Comparison of ENCODE assay signal across 9 cellular contexts in the genomic region with DNA sequence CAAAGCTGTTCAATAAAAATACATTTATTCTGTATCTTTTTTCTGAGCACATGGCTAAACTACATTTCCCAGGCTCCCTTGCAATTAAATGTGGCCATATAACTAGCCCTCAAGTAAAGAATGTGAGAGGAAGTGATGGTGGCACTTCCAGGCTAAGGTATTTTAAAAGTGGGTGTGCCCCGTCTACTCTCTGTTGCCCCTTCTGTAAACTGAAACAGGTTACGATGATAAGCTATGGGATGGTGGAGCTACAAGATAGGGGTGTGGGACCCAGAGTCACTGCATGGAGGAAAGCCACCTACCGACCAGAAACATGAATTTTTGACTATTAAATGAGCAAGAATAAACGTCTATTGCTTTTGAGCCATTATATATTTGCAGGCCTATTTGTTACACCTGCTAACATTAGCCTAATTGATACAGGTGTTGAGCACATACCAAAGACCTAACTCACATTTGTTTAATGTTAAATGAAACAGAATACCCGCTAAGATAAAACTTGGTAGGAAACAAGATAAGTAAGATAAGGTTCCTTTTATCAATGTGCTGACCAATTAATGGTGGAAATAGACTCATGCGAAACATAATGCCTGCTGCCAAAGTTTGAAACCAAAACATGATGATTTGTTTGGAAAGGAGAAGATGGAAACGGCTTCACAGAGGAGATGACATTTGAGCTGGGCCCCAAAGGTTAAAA. TPM values are rescaled to one million over a fixed set of nuclear protein-coding genes. Genes with fewer than 3 reads are reported as not detected.
DNase-seq lines count a peak whose midpoint lies in the region; ATAC-seq and TF ChIP-seq lines count a peak whose summit lies in the region.
"Had no signal": no experiment of that assay in that cellular context is flagged by ENCODE, and none has a peak within 500 bp of the region (broad histone marks: within the 10 kb centered on the region; RNA-seq: fewer than 3 reads in every experiment).

No MANE protein-coding gene starts in this region.

- peaks cover 52% of the 10 kb centered on the region for H3K36me3 Mint-ChIP-seq in activated naive CD8-positive, alpha-beta T cell treated with anti-CD3 and anti-CD28 coated beads, Interleukin-2, amount 50 U/mL, for 24 hours (ENCODE audit: low read depth)
- H3K36me3 Mint-ChIP-seq in naive thymus-derived CD8-positive, alpha-beta T cell: peaks cover 0 to 6% (median 2%) of the 10 kb centered on the region in 3 donors

- POLR2A ChIA-PET in naive thymus-derived CD8-positive, alpha-beta T cell (lab: Charles Lee): interaction anchor here (1.2 to 1.5 kb wide), 2 partner anchors 11 to 121 kb away, joined by 3 read pairs; no protein-coding TSS in a partner anchor

- H2AFZ ChIP-seq in Karpas-422 (ENCODE audit: low read length): no peak overlapping the region

- peaks cover 6% of the 10 kb centered on the region; the same call in 1 of the 2 replicates for H4K20me1 ChIP-seq in Karpas-422 (ENCODE audit: insufficient read depth, low read depth, low read length)

- H3K4me1 Mint-ChIP-seq in activated naive CD8-positive, alpha-beta T cell treated with anti-CD3 and anti-CD28 coated beads, Interleukin-2, amount 50 U/mL, for 24 hours: peaks cover 72% of the 10 kb centered on the region
- peaks cover 53 to 82% (median 73%) of the 10 kb centered on the region in 4 donors for H3K4me1 Mint-ChIP-seq in naive thymus-derived CD8-positive, alpha-beta T cell

- peak overlapping the region; percentile 97 for H3K4me3 ChIP-seq in Karpas-422 (ENCODE audit: low read length)

- H3K27ac Mint-ChIP-seq in activated naive CD8-positive, alpha-beta T cell treated with anti-CD3 and anti-CD28 coated beads, Interleukin-2, amount 50 U/mL, for 24 hours: peak overlapping the region; percentile 98
- peak overlapping the region; percentile 46 to 97 (median 74) for H3K27ac Mint-ChIP-seq in naive thymus-derived CD8-positive, alpha-beta T cell

- peak overlapping the region; percentile 80 for H3K27ac ChIP-seq in Karpas-422 (ENCODE audit: low read length)

- H3K9me3 ChIP-seq in Karpas-422 (ENCODE audit: low read length): no peaks in the 10 kb centered on the region

- no peak overlapping the region for H3K9ac ChIP-seq in Karpas-422 (ENCODE audit: low read length)

- H3K27me3 Mint-ChIP-seq in activated naive CD8-positive, alpha-beta T cell treated with anti-CD3 and anti-CD28 coated beads, Interleukin-2, amount 50 U/mL, for 24 hours: no peaks in the 10 kb centered on the region
- no peaks in the 10 kb centered on the region for H3K27me3 Mint-ChIP-seq in naive thymus-derived CD8-positive, alpha-beta T cell

- no peaks in the 10 kb centered on the region for H3K27me3 ChIP-seq in Karpas-422 (ENCODE audit: low read length)

- H3K4me2 ChIP-seq in Karpas-422 (ENCODE audit: low read depth, low read length, poor library complexity, severe bottlenecking): peak overlapping the region; percentile 75

- H3K36me3 ChIP-seq in Karpas-422 (ENCODE audit: insufficient read depth, low read length): no peaks in the 10 kb centered on the region

- H3K4me3 Mint-ChIP-seq in activated naive CD8-positive, alpha-beta T cell treated with anti-CD3 and anti-CD28 coated beads, Interleukin-2, amount 50 U/mL, for 24 hours: peak overlapping the region; percentile 98
- H3K4me3 Mint-ChIP-seq in naive thymus-derived CD8-positive, alpha-beta T cell: peak overlapping the region; percentile 86 to 100 (median 97)

- H3K9me2 ChIP-seq in Karpas-422 (replicated peaks; ENCODE audit: insufficient read depth, low read length): no peaks in the 10 kb centered on the region

- H3K9me3 Mint-ChIP-seq in activated naive CD8-positive, alpha-beta T cell treated with anti-CD3 and anti-CD28 coated beads, Interleukin-2, amount 50 U/mL, for 24 hours: no peaks in the 10 kb centered on the region
- no peaks in the 10 kb centered on the region for H3K9me3 Mint-ChIP-seq in naive thymus-derived CD8-positive, alpha-beta T cell

- H3K4me1 ChIP-seq in Karpas-422 (ENCODE audit: low read length): peaks cover 75% of the 10 kb centered on the region

- peaks cover 73% of the 10 kb centered on the region for H3K79me2 ChIP-seq in Karpas-422 (ENCODE audit: low read length)

- DNase-seq in CMK (ENCODE audit: low read depth): peak; percentile 30
- DNase-seq in Karpas-422: peak; percentile 63
- DNase-seq in activated naive CD8-positive, alpha-beta T cell treated with anti-CD3 and anti-CD28 coated beads, Interleukin-2, amount 50 U/mL, for 24 hours: no peak
- peak in 3 of 10 donors; percentile 30 to 34 (median 31) for DNase-seq in naive thymus-derived CD8-positive, alpha-beta T cell
- DNase-seq in GOT3 (lab: John Stamatoyannopoulos, UW): no peak
- DNase-seq in NCI-H2196 (lab: John Stamatoyannopoulos, UW; ENCODE audit: unreplicated experiment): no peak
- DNase-seq: activated CD4-positive, CD25-positive, alpha-beta regulatory T cell treated with anti-CD3 and anti-CD28 coated beads, Interleukin-2, amount 50 U/mL, for 72 hours had no signal

- ATAC-seq in activated naive CD8-positive, alpha-beta T cell treated with anti-CD3 and anti-CD28 coated beads, Interleukin-2, amount 50 U/mL, for 24 hours: no peak
- ATAC-seq in naive thymus-derived CD8-positive, alpha-beta T cell: no peak
- ATAC-seq in SK-N-SH treated with all-trans-retinoic acid at 6 μM for 48 hours (no peak), HG03342 (IDR thresholded peaks at IDR 0.05; ENCODE audit: unreplicated experiment) (no peak)

TF ChIP-seq in SK-N-SH treated with all-trans-retinoic acid at 6 μM for 48 hours, 23 proteins besides CTCF, POLR2A, EP300 and RAD21 (continues in another document):
- TF ChIP-seq OSR1 (CRISPR knock-in tag; IDR thresholded peaks at IDR 0.05) (no peak), ZNF8 (CRISPR knock-in tag; IDR thresholded peaks at IDR 0.05) (no peak), RARB (CRISPR knock-in tag; IDR thresholded peaks at IDR 0.05) (no peak), ARNTL (CRISPR knock-in tag; IDR thresholded peaks at IDR 0.05; ENCODE audit: borderline replicate concordance, low read depth) (no peak), ZNF70 (CRISPR knock-in tag; IDR thresholded peaks at IDR 0.05) (no peak), ZFP3 (CRISPR knock-in tag; IDR thresholded peaks at IDR 0.05) (no peak), ESRRG (CRISPR knock-in tag; IDR thresholded peaks at IDR 0.05) (no peak), ISL1 (CRISPR knock-in tag; IDR thresholded peaks at IDR 0.05) (no peak), SNAI2 (CRISPR knock-in tag; IDR thresholded peaks at IDR 0.05) (no peak), ZC3H10 (CRISPR knock-in tag; IDR thresholded peaks at IDR 0.05) (no peak), PPARA (CRISPR knock-in tag; IDR thresholded peaks at IDR 0.05; ENCODE audit: borderline replicate concordance) (no peak), ZFP30 (CRISPR knock-in tag; IDR thresholded peaks at IDR 0.05) (no peak), TOX (CRISPR knock-in tag; IDR thresholded peaks at IDR 0.05; ENCODE audit: borderline replicate concordance) (no peak)
- TF ChIP-seq, protein P1, sequence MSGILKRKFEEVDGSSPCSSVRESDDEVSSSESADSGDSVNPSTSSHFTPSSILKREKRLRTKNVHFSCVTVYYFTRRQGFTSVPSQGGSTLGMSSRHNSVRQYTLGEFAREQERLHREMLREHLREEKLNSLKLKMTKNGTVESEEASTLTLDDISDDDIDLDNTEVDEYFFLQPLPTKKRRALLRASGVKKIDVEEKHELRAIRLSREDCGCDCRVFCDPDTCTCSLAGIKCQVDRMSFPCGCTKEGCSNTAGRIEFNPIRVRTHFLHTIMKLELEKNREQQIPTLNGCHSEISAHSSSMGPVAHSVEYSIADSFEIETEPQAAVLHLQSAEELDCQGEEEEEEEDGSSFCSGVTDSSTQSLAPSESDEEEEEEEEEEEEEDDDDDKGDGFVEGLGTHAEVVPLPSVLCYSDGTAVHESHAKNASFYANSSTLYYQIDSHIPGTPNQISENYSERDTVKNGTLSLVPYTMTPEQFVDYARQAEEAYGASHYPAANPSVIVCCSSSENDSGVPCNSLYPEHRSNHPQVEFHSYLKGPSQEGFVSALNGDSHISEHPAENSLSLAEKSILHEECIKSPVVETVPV (CRISPR knock-in tag; IDR thresholded peaks at IDR 0.05): no peak
- TF ChIP-seq, protein P2, sequence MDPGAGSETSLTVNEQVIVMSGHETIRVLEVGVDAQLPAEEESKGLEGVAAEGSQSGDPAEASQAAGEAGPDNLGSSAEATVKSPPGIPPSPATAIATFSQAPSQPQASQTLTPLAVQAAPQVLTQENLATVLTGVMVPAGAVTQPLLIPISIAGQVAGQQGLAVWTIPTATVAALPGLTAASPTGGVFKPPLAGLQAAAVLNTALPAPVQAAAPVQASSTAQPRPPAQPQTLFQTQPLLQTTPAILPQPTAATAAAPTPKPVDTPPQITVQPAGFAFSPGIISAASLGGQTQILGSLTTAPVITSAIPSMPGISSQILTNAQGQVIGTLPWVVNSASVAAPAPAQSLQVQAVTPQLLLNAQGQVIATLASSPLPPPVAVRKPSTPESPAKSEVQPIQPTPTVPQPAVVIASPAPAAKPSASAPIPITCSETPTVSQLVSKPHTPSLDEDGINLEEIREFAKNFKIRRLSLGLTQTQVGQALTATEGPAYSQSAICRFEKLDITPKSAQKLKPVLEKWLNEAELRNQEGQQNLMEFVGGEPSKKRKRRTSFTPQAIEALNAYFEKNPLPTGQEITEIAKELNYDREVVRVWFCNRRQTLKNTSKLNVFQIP (CRISPR knock-in tag; IDR thresholded peaks at IDR 0.05; ENCODE audit: borderline replicate concordance, low read depth): no peak
- TF ChIP-seq, protein P3, sequence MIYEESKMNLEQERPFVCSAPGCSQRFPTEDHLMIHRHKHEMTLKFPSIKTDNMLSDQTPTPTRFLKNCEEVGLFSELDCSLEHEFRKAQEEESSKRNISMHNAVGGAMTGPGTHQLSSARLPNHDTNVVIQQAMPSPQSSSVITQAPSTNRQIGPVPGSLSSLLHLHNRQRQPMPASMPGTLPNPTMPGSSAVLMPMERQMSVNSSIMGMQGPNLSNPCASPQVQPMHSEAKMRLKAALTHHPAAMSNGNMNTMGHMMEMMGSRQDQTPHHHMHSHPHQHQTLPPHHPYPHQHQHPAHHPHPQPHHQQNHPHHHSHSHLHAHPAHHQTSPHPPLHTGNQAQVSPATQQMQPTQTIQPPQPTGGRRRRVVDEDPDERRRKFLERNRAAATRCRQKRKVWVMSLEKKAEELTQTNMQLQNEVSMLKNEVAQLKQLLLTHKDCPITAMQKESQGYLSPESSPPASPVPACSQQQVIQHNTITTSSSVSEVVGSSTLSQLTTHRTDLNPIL (CRISPR knock-in tag; IDR thresholded peaks at IDR 0.05; ENCODE audit: low read depth): no peak

RNA-seq across cellular contexts. Expression of a gene that starts 3.0 kb away (rescaled TPM):
- total RNA-seq in Karpas-422 (2014; rRNA removed; shearing (Covaris generic); ENCODE audit: low replicate concordance): 249 and 311 TPM in 2 replicates
- total RNA-seq in naive thymus-derived CD8-positive, alpha-beta T cell: 100 to 1,000 TPM; 521 to 531 TPM
- polyA plus RNA-seq in naive thymus-derived CD8-positive, alpha-beta T cell: 100 to 1,000 TPM; 159 to 317 (median 317) TPM

Comparison
In these comparisons a context has a peak if more than half of its experiments do, and no peak if none do; other contexts are left out.
1. DNase-seq: peak in CMK (single experiment) and Karpas-422 (single experiment); none in activated naive CD8-positive, alpha-beta T cell treated with anti-CD3 and anti-CD28 coated beads, Interleukin-2, amount 50 U/mL, for 24 hours (single experiment), GOT3 (single experiment) and NCI-H2196 (single experiment).